9 cellular contexts compared by ENCODE assay signal in genomic region chr12:32568241-32568640, GRCh38.
DNase-seq lines count a peak whose midpoint lies in the region; ATAC-seq lines count a peak whose summit lies in the region.
"Had no signal": no experiment of that assay in that cellular context is flagged by ENCODE, and none has a peak within 500 bp of the region (broad histone marks: within the 10 kb centered on the region; RNA-seq: fewer than 3 reads in every experiment).

No MANE protein-coding gene starts in this region.

- H3K4me1 ChIP-seq in muscle layer of duodenum (ENCODE audit: control insufficient read depth in 1 of 2, insufficient read depth in 2 of 2, low read length in 2 of 2): peaks cover 4 to 22% of the 10 kb centered on the region in 2 donors

- H3K9me3 ChIP-seq in muscle layer of duodenum (ENCODE audit: control insufficient read depth in 1 of 2, low read length in 2 of 2): no peaks in the 10 kb centered on the region

- no peaks in the 10 kb centered on the region for H3K27me3 ChIP-seq in muscle layer of duodenum (ENCODE audit: low read depth, low read length)

- no peak overlapping the region for H3K4me3 ChIP-seq in muscle layer of duodenum (ENCODE audit: low read depth in 1 of 2, low read length in 2 of 2)

- ATAC-seq in HG03457 (IDR thresholded peaks at IDR 0.05; ENCODE audit: unreplicated experiment) (no peak), GM18519 (IDR thresholded peaks at IDR 0.05; ENCODE audit: low FRiP score, unreplicated experiment) (no peak), HG03025 (IDR thresholded peaks at IDR 0.05; ENCODE audit: low FRiP score, unreplicated experiment) (no peak)

- H3K27ac ChIP-seq in muscle layer of duodenum (ENCODE audit: low read length): peak overlapping the region; percentile 52
- H3K27ac ChIP-seq: KMS-11 had no signal

- H3K36me3 ChIP-seq in muscle layer of duodenum (ENCODE audit: control insufficient read depth in 1 of 2, insufficient read depth in 2 of 2, low read length in 2 of 2): peaks cover 0 to 10% of the 10 kb centered on the region in 2 donors

- DNase-seq in AG20443 (ENCODE audit: low spot score): peak; percentile 83
- DNase-seq in NCI-H526 treated with DMSO at 0.1 percent for 48 hours (lab: John Stamatoyannopoulos, UW): peak; percentile 67
- peak; percentile 77 for DNase-seq in epidermal melanocyte (ENCODE audit: insufficient read length, low spot score)
- no peak for DNase-seq in C1 segment of cervical spinal cord (lab: John Stamatoyannopoulos, UW)

Comparison
In these comparisons a context has a peak if more than half of its experiments do, and no peak if none do; other contexts are left out.
1. DNase-seq: peak in AG20443 (single experiment), NCI-H526 treated with DMSO at 0.1 percent for 48 hours (single experiment) and epidermal melanocyte (single experiment); none in C1 segment of cervical spinal cord (0 of 14).